Comparison of ENCODE assay signal across 1 cellular context in genomic region chr12:121657305-121658008, GRCh38.
TF ChIP-seq lines count a peak whose summit lies in the region.

No MANE protein-coding gene starts in this region.

TF ChIP-seq in K562, 482 proteins besides CTCF, POLR2A, EP300 and RAD21:
- TF ChIP-seq BCOR (IDR thresholded peaks at IDR 0.05) (no peak), GATAD2A (IDR thresholded peaks at IDR 0.05) (no peak), THRA (IDR thresholded peaks at IDR 0.05) (no peak), ZNF584 (CRISPR knock-in tag; IDR thresholded peaks at IDR 0.05; ENCODE audit: low read depth) (no peak), SREBF1 (IDR thresholded peaks at IDR 0.05; ENCODE audit: borderline replicate concordance, low read depth, low read length) (no peak), CHCHD3 (CRISPR knock-in tag; IDR thresholded peaks at IDR 0.05) (no peak), NFE2L1 (tag; IDR thresholded peaks at IDR 0.05; ENCODE audit: borderline replicate concordance, low read depth) (no peak), SMAD2 (IDR thresholded peaks at IDR 0.05; ENCODE audit: low read depth, low read length) (no peak), ZSCAN29 (IDR thresholded peaks at IDR 0.05) (no peak), CXXC5 (CRISPR knock-in tag; IDR thresholded peaks at IDR 0.05) (no peak), FOSL1 (tag; conservative IDR thresholded peaks at IDR 0.05) (peak; percentile 24; the same call in 1 of the 2 replicates), ILK (tag; IDR thresholded peaks at IDR 0.05; ENCODE audit: borderline replicate concordance, low read depth) (no peak), CREB3 (tag; conservative IDR thresholded peaks at IDR 0.05; ENCODE audit: low read depth) (no peak), FOXJ3 (CRISPR knock-in tag; IDR thresholded peaks at IDR 0.05) (no peak), ZFP30 (CRISPR knock-in tag; IDR thresholded peaks at IDR 0.05; ENCODE audit: borderline replicate concordance) (no peak), THAP7 (CRISPR knock-in tag; IDR thresholded peaks at IDR 0.05) (no peak), RBM25 (IDR thresholded peaks at IDR 0.05; ENCODE audit: low read depth, low read length, severe bottlenecking) (peak; percentile 61), SMARCE1 (IDR thresholded peaks at IDR 0.05) (no peak), SRSF7 (optimal IDR thresholded peaks at IDR 0.05; ENCODE audit: low read depth, low read length) (no peak), ZBTB33 (CRISPR knock-in tag; IDR thresholded peaks at IDR 0.05) (peak; percentile 86), ADNP (tag; IDR thresholded peaks at IDR 0.05) (peak; percentile 84), MTF1 (CRISPR knock-in tag; IDR thresholded peaks at IDR 0.05; ENCODE audit: borderline replicate concordance) (no peak), PHF21A (IDR thresholded peaks at IDR 0.05; ENCODE audit: borderline replicate concordance, low read depth) (no peak), TRIM25 (IDR thresholded peaks at IDR 0.05; ENCODE audit: borderline replicate concordance) (no peak), ZNF507 (tag; conservative IDR thresholded peaks at IDR 0.05) (no peak), CBX3 (IDR thresholded peaks at IDR 0.05; ENCODE audit: borderline replicate concordance in 1 of 2, low read length in 2 of 2) (no peak), SREBF2 (CRISPR knock-in tag; IDR thresholded peaks at IDR 0.05) (no peak), PBX2 (CRISPR knock-in tag; IDR thresholded peaks at IDR 0.05; ENCODE audit: low read depth) (no peak), PBX2 (tag; conservative IDR thresholded peaks at IDR 0.05; ENCODE audit: low read depth) (0 out of 2 replicates have a peak, but pooled peaks have one; percentile 24), GTF2A2 (tag; IDR thresholded peaks at IDR 0.05) (no peak), PKNOX1 (IDR thresholded peaks at IDR 0.05) (0 out of 2 replicates have a peak, but pooled peaks have one; percentile 11), SRSF3 (IDR thresholded peaks at IDR 0.05; ENCODE audit: insufficient read depth, low read length) (no peak), POLR2H (tag; IDR thresholded peaks at IDR 0.05; ENCODE audit: low read depth) (no peak), CHD1 (IDR thresholded peaks at IDR 0.05; ENCODE audit: low read length) (no peak), HNRNPK (IDR thresholded peaks at IDR 0.05; ENCODE audit: low read depth, low read length, poor library complexity, severe bottlenecking) (no peak), SIRT6 (IDR thresholded peaks at IDR 0.05; ENCODE audit: low read depth, low read length) (no peak), CBFA2T3 (IDR thresholded peaks at IDR 0.05) (no peak), FOXA1 (IDR thresholded peaks at IDR 0.05; ENCODE audit: borderline replicate concordance) (no peak), ZNF408 (CRISPR knock-in tag; IDR thresholded peaks at IDR 0.05; ENCODE audit: low read depth) (no peak), NFATC3 (IDR thresholded peaks at IDR 0.05) (no peak), RFX7 (CRISPR knock-in tag; IDR thresholded peaks at IDR 0.05) (no peak), NBN (IDR thresholded peaks at IDR 0.05; ENCODE audit: low read depth) (no peak), SMC3 (conservative IDR thresholded peaks at IDR 0.05; ENCODE audit: insufficient read depth, low read depth, low read length) (no peak), CREM (IDR thresholded peaks at IDR 0.05; ENCODE audit: low read depth) (no peak), MEIS2 (IDR thresholded peaks at IDR 0.05; ENCODE audit: partially characterized antibody) (peak; percentile 55), FOXK2 (conservative IDR thresholded peaks at IDR 0.05 in 1 of 2, IDR thresholded peaks at IDR 0.05 in 1 of 2; ENCODE audit: low read depth in 2 of 2) (no peak), ARNT (IDR thresholded peaks at IDR 0.05) (no peak), RBFOX2 (IDR thresholded peaks at IDR 0.05; ENCODE audit: low read depth, low read length) (no peak), ZNF311 (CRISPR knock-in tag; IDR thresholded peaks at IDR 0.05) (no peak), KAT7 (CRISPR knock-in tag; IDR thresholded peaks at IDR 0.05; ENCODE audit: borderline replicate concordance) (0 out of 2 replicates have a peak, but pooled peaks have one; percentile 52), DPF2 (IDR thresholded peaks at IDR 0.05) (no peak), NFYB (IDR thresholded peaks at IDR 0.05; ENCODE audit: extremely low read depth, insufficient read length) (peak; percentile 71), MLLT1 (IDR thresholded peaks at IDR 0.05) (peak in 1 of 2 experiments; percentile 43; a peak in 1 of 4 replicates), YY1 (IDR thresholded peaks at IDR 0.05; ENCODE audit: borderline replicate concordance in 1 of 3, control insufficient read depth in 1 of 3, extremely low read depth in 1 of 3, insufficient read depth in 3 of 3, insufficient read length in 1 of 3, insufficient replicate concordance in 2 of 3, low read depth in 1 of 3, low read length in 2 of 3) (no peak), C11orf30 (IDR thresholded peaks at IDR 0.05; ENCODE audit: low read depth) (0 out of 2 replicates have a peak, but pooled peaks have one; percentile 4), FOXK1 (CRISPR knock-in tag; IDR thresholded peaks at IDR 0.05; ENCODE audit: borderline replicate concordance) (no peak), MAFF (IDR thresholded peaks at IDR 0.05; ENCODE audit: low read length) (no peak), L3MBTL2 (IDR thresholded peaks at IDR 0.05) (no peak), THRB (CRISPR knock-in tag; conservative IDR thresholded peaks at IDR 0.05) (no peak), STAG1 (CRISPR knock-in tag; IDR thresholded peaks at IDR 0.05; ENCODE audit: borderline replicate concordance) (no peak), CC2D1A (IDR thresholded peaks at IDR 0.05) (0 out of 2 replicates have a peak, but pooled peaks have one; percentile 22), CCAR2 (IDR thresholded peaks at IDR 0.05; ENCODE audit: low read depth, low read length) (no peak), ETV1 (tag; conservative IDR thresholded peaks at IDR 0.05; ENCODE audit: low read depth) (no peak), CTBP1 (IDR thresholded peaks at IDR 0.05; ENCODE audit: borderline replicate concordance) (no peak), ZNF143 (CRISPR knock-in tag; IDR thresholded peaks at IDR 0.05) (no peak), ZNF644 (tag; IDR thresholded peaks at IDR 0.05; ENCODE audit: low read depth) (no peak)
